In the genomic region with DNA sequence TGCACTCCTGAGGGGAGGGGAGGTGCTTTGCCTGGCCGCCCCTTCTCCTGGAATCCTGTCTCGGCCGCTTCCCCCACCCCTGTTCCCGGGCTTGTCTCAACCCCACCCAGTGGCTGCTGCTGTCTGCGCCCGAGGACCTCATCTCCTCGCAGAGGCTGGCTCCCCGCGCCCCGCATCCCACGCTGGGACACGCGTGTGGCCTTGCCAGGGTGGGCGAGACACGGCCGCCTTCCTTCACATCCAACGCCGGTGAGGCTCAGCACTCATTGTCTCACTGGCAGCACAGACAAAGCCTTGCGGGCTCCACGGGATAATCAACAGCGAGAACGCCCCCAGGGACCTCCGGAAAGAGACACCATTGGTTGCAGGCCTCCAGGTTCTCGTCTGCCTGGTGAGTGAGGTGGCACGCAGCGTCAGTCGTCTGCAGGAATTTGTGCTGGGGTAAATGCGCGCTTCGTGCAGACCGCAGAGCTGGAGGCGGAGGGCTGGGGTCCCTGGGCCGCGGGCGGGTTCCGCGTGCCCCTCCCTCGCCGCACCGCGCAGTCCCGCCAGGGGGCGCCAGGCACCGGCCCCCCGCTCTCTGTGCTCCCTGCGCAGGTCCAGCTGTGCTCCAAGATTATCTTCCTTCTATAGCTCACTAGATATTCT, we compare ENCODE assay signal across 8 cellular contexts. TPM values are rescaled to one million over a fixed set of nuclear protein-coding genes. Genes with fewer than 3 reads are reported as not detected.
DNase-seq lines count a peak whose midpoint lies in the region; ATAC-seq and TF ChIP-seq lines count a peak whose summit lies in the region.

No MANE protein-coding gene starts in this region.

- H3K9me3 ChIP-seq in heart right ventricle: no peaks in the 10 kb centered on the region

- H3K36me3 ChIP-seq in heart right ventricle: no peaks in the 10 kb centered on the region

- no peak overlapping the region for H3K27ac ChIP-seq in heart right ventricle

- peaks cover 13% of the 10 kb centered on the region for H3K4me1 Mint-ChIP-seq in activated T-cell treated with anti-CD3 and anti-CD28 coated beads, Interleukin-2, amount 50 U/mL, for 24 hours (ENCODE audit: low read depth)

- H3K4me1 ChIP-seq in heart right ventricle: peaks cover 0 to 20% (median 0%) of the 10 kb centered on the region in 9 donors

- no peaks in the 10 kb centered on the region for H3K9me3 Mint-ChIP-seq in activated T-cell treated with anti-CD3 and anti-CD28 coated beads, Interleukin-2, amount 50 U/mL, for 24 hours

- no peaks in the 10 kb centered on the region for H3K36me3 Mint-ChIP-seq in activated T-cell treated with anti-CD3 and anti-CD28 coated beads, Interleukin-2, amount 50 U/mL, for 24 hours (ENCODE audit: low read depth)

- TF ChIP-seq CTCF in heart right ventricle (IDR thresholded peaks at IDR 0.05): peak; percentile 22 to 78 (median 56)

- no peak overlapping the region for H3K4me3 Mint-ChIP-seq in activated T-cell treated with anti-CD3 and anti-CD28 coated beads, Interleukin-2, amount 50 U/mL, for 24 hours

- ATAC-seq in heart right ventricle: peak in 3 of 8 donors; percentile 30 to 46 (median 41)
- ATAC-seq in HG02870 (IDR thresholded peaks at IDR 0.05; ENCODE audit: unreplicated experiment): no peak
- no peak for ATAC-seq in HG02571 (IDR thresholded peaks at IDR 0.05; ENCODE audit: unreplicated experiment)

- peak in 2 of 3 donors; percentile 3 to 20 for DNase-seq in stimulated activated CD4-positive, alpha-beta T cell treated with anti-CD3 and anti-CD28 coated beads, Interleukin-12 subunit alpha, Interleukin-12 subunit beta, amount 100 ng/mL, for 48 hours (ENCODE audit: low read depth in 2 of 3, low spot score in 1 of 3)
- DNase-seq in stimulated activated CD4-positive, alpha-beta T cell treated with anti-CD3 and anti-CD28 coated beads, Interleukin-12 subunit alpha, Interleukin-12 subunit beta, amount 100 ng/mL, for 4 hours: no peak
- DNase-seq in activated T-cell treated with anti-CD3 and anti-CD28 coated beads, Interleukin-2, amount 50 U/mL, for 24 hours: peak; percentile 40
- no peak for DNase-seq in heart right ventricle
- DNase-seq in stimulated activated CD4-positive, alpha-beta T cell treated with anti-CD3 and anti-CD28 coated beads, Interleukin-2, amount 100 ng/mL, for 48 hours: peak; percentile 17 to 47
- DNase-seq in SIG-M5 (lab: John Stamatoyannopoulos, UW): no peak

- H3K4me3 ChIP-seq in heart right ventricle: peak overlapping the region in 6 of 10 donors; percentile 2 to 18 (median 5)

- H3K27me3 ChIP-seq in heart right ventricle: peaks cover 0 to 73% (median 59%) of the 10 kb centered on the region in 7 donors

- peaks cover 63% of the 10 kb centered on the region for H3K27me3 Mint-ChIP-seq in activated T-cell treated with anti-CD3 and anti-CD28 coated beads, Interleukin-2, amount 50 U/mL, for 24 hours

- intact Hi-C loops in heart right ventricle (cut with DNase I): loop anchor here in 2 of 10 donors (2.0 to 10.0 kb wide), 2 partner anchors 25 to 477 kb away; no protein-coding TSS in a partner anchor

- no peak overlapping the region for H3K27ac Mint-ChIP-seq in activated T-cell treated with anti-CD3 and anti-CD28 coated beads, Interleukin-2, amount 50 U/mL, for 24 hours

- 4 to 6% methylated on average over 46 of the region's 46 CpGs for WGBS in heart right ventricle, 2 donors

RNA-seq across cellular contexts. Expression of gene CCDC177, which starts 26.8 kb away (rescaled TPM):
- not detected for total RNA-seq in heart right ventricle
- polyA plus RNA-seq in heart right ventricle: under 1 TPM in 1 of 2 donors, not detected in 1; 0.03 TPM

Comparison
In these comparisons a context has a peak if more than half of its experiments do, and no peak if none do; other contexts are left out.
1. DNase-seq: peak in stimulated activated CD4-positive, alpha-beta T cell treated with anti-CD3 and anti-CD28 coated beads, Interleukin-12 subunit alpha, Interleukin-12 subunit beta, amount 100 ng/mL, for 48 hours (2 of 3), activated T-cell treated with anti-CD3 and anti-CD28 coated beads, Interleukin-2, amount 50 U/mL, for 24 hours (single experiment) and stimulated activated CD4-positive, alpha-beta T cell treated with anti-CD3 and anti-CD28 coated beads, Interleukin-2, amount 100 ng/mL, for 48 hours (2 of 2); none in stimulated activated CD4-positive, alpha-beta T cell treated with anti-CD3 and anti-CD28 coated beads, Interleukin-12 subunit alpha, Interleukin-12 subunit beta, amount 100 ng/mL, for 4 hours (single experiment), heart right ventricle (0 of 2) and SIG-M5 (single experiment).